ENCODE assay signal across 12 cellular contexts in genomic region chr12:26226119-26226518, GRCh38. TPM values are rescaled to one million over a fixed set of nuclear protein-coding genes. Genes with fewer than 3 reads are reported as not detected.
DNase-seq lines count a peak whose midpoint lies in the region; ATAC-seq and TF ChIP-seq lines count a peak whose summit lies in the region.
"Had no signal": no experiment of that assay in that cellular context is flagged by ENCODE, and none has a peak within 500 bp of the region (broad histone marks: within the 10 kb centered on the region; RNA-seq: fewer than 3 reads in every experiment).

No MANE protein-coding gene starts in this region.

- no peak for TF ChIP-seq CTCF in foreskin keratinocyte (conservative IDR thresholded peaks at IDR 0.05)
- TF ChIP-seq CTCF in tibial nerve (IDR thresholded peaks at IDR 0.05): no peak

- 71 to 74% methylated on average over 10 of the region's 10 CpGs for WGBS in tibial nerve, 2 donors

- no peak for TF ChIP-seq EP300 in tibial nerve (IDR thresholded peaks at IDR 0.05)

- H3K27ac ChIP-seq in foreskin keratinocyte (no peak overlapping the region), tibial nerve (peak overlapping the region in 1 of 4 donors; percentile 63)
- H3K27ac ChIP-seq: 22Rv1 had no signal

- no peaks in the 10 kb centered on the region for H3K36me3 ChIP-seq in neuron (ENCODE audit: insufficient read depth, low read length)
- no peaks in the 10 kb centered on the region for H3K36me3 ChIP-seq in tibial nerve

- H3K27me3 ChIP-seq in foreskin keratinocyte (no peaks in the 10 kb centered on the region), neuron (ENCODE audit: insufficient read depth, low read length) (no peaks in the 10 kb centered on the region), tibial nerve (no peaks in the 10 kb centered on the region)

- peak overlapping the region; percentile 50 for H3K4me3 ChIP-seq in neuron (ENCODE audit: low read length)
- peak overlapping the region; percentile 23 to 54 (median 46) for H3K4me3 ChIP-seq in tibial nerve

- ATAC-seq in foreskin keratinocyte: peak; percentile 42
- no peak for ATAC-seq in GM18511 (IDR thresholded peaks at IDR 0.05; ENCODE audit: unreplicated experiment)
- ATAC-seq: activated CD8-positive, alpha-beta memory T cell treated with anti-CD3 and anti-CD28 coated beads, Interleukin-2, amount 10 ng/mL, durations not matched to agents 7 days and 5 days; naive thymus-derived CD4-positive, alpha-beta T cell had no signal

- H3K4me1 ChIP-seq in foreskin keratinocyte: no peaks in the 10 kb centered on the region
- peaks cover 7% of the 10 kb centered on the region for H3K4me1 ChIP-seq in neuron (ENCODE audit: insufficient read depth, low read length)
- H3K4me1 ChIP-seq in tibial nerve: peaks cover 0 to 14% (median 0%) of the 10 kb centered on the region in 4 donors

- peak overlapping the region; percentile 88 for H2AFZ ChIP-seq in neuron (ENCODE audit: low read depth, low read length)

- no peak for TF ChIP-seq POLR2A in tibial nerve (IDR thresholded peaks at IDR 0.05)

- peak; percentile 64 for DNase-seq in DMS53 (lab: John Stamatoyannopoulos, UW)
- no peak for DNase-seq in DMS53 treated with DMSO at 0.1 percent for 48 hours (lab: John Stamatoyannopoulos, UW; ENCODE audit: unreplicated experiment)
- no peak for DNase-seq in foreskin keratinocyte
- no peak for DNase-seq in tibial nerve (ENCODE audit: low spot score in 2 of 2)
- DNase-seq in iPS-NIHi7 (ENCODE audit: extremely low spot score): no peak
- no peak for DNase-seq in epidermal melanocyte (ENCODE audit: insufficient read length, low spot score)
- DNase-seq: activated CD8-positive, alpha-beta memory T cell treated with anti-CD3 and anti-CD28 coated beads, Interleukin-2, amount 10 ng/mL, durations not matched to agents 7 days and 5 days; naive thymus-derived CD4-positive, alpha-beta T cell had no signal

- H3K9me3 ChIP-seq in neuron (ENCODE audit: low read length): no peaks in the 10 kb centered on the region
- no peaks in the 10 kb centered on the region for H3K9me3 ChIP-seq in tibial nerve

RNA-seq across cellular contexts. Expression of gene SSPN, which starts 30.7 kb away (rescaled TPM):
- total RNA-seq in foreskin keratinocyte (0.49 and 0.51 TPM in 2 replicates), tibial nerve (10 to 100 TPM; 19.2 to 54.4 (median 45.2) TPM)
- 0.21 and 0.24 TPM in 2 replicates for polyA plus RNA-seq in foreskin keratinocyte
- total RNA-seq: activated CD8-positive, alpha-beta memory T cell treated with anti-CD3 and anti-CD28 coated beads, Interleukin-2, amount 10 ng/mL, durations not matched to agents 7 days and 5 days; T-helper 1 cell treated with Interleukin-12 subunit alpha and Interleukin-12 subunit beta and Interleukin-4 antibody, amounts not matched to agents 30 ng/mL and 1 ng/mL, for 36 hours had no signal
- polyA plus RNA-seq: naive thymus-derived CD4-positive, alpha-beta T cell had no signal

Comparison
In these comparisons a context has a peak if more than half of its experiments do, and no peak if none do; other contexts are left out.
1. RNA of gene SSPN, which starts 30.7 kb away (total RNA-seq): 19.2 to 54.4 TPM in tibial nerve; 0.49 to 0.51 TPM in foreskin keratinocyte; every median in the first group is over 10 times any median in the second.